9 cellular contexts compared by ENCODE assay signal in the genomic region with DNA sequence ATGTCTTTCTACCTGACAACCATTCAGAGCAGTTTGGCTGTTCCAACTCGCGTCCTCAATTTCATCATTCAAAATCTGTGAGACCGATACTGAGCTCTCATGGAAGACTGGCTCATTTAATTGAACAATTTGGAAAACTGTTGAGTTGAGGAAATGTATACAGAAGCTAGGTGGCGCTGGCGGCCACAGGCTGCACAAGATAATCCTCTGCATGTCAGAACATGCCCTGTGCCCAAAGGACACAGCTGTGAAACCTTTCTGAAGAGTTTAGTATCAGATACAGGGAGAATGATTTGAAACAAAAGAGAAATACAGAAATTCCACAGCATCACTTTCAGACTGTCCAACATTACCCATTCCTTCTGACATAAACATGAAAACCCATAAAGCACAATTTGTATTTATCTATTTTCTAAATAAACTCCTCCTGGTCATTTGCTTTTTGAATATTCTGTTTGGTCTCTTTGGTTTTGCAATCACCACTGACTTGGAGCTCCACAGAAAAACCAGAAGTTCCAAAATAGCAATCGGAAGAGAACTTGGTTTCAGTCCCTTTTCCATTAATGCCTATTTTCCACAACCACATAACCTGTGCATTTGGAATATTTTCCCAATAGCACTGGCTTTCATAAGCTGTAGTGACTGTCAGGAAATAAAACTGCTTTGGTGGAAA.
DNase-seq lines count a peak whose midpoint lies in the region; ATAC-seq, FAIRE-seq and TF ChIP-seq lines count a peak whose summit lies in the region.
"Had no signal": no experiment of that assay in that cellular context is flagged by ENCODE, and none has a peak within 500 bp of the region (broad histone marks: within the 10 kb centered on the region; RNA-seq: fewer than 3 reads in every experiment).

No MANE protein-coding gene starts in this region.

- H3K9me3 ChIP-seq in astrocyte (ENCODE audit: insufficient read depth, low read depth, low read length) (no peaks in the 10 kb centered on the region), gastrocnemius medialis (no peaks in the 10 kb centered on the region)

- no peak for TF ChIP-seq POLR2A in gastrocnemius medialis (IDR thresholded peaks at IDR 0.05)

- peak overlapping the region; percentile 98 for H3K27ac Mint-ChIP-seq in astrocyte (ENCODE audit: unreplicated experiment)

- H3K4me3 Mint-ChIP-seq in astrocyte (ENCODE audit: unreplicated experiment) = no peak overlapping the region

- peak; percentile 94 for ATAC-seq in GM21526 (IDR thresholded peaks at IDR 0.05; ENCODE audit: low FRiP score, unreplicated experiment)
- peak; percentile 60 to 88 for ATAC-seq in gastrocnemius medialis
- ATAC-seq: naive thymus-derived CD4-positive, alpha-beta T cell had no signal

- H3K9ac ChIP-seq in astrocyte (ENCODE audit: low read length) = peak overlapping the region; percentile 63

- H4K20me1 ChIP-seq in astrocyte (ENCODE audit: insufficient read depth, low read length) = no peaks in the 10 kb centered on the region

- DNase-seq in GM03348 (ENCODE audit: low spot score) = peak; percentile 60
- peak; percentile 38 for DNase-seq in HS-5 (ENCODE audit: low read depth)
- DNase-seq in NCI-H748 treated with DMSO at 0.1 percent for 48 hours (lab: John Stamatoyannopoulos, UW) = peak; percentile 69
- peak; percentile 71 for DNase-seq in astrocyte (ENCODE audit: low read depth)
- peak in 43 of 51 donors; percentile 1 to 80 (median 45) for DNase-seq in hypothalamus (lab: John Stamatoyannopoulos, UW)
- peak; percentile 55 to 75 for DNase-seq in gastrocnemius medialis
- DNase-seq in activated effector memory CD4-positive, alpha-beta T cell treated with anti-CD3 and anti-CD28 coated beads, Interleukin-2, amount 50 U/mL, for 16 hours = no peak

- intact Hi-C loops in gastrocnemius medialis (cut with DNase I; ENCODE audit: low total_unique reads) = loop anchor here (5.0 to 10.0 kb wide), 2 partner anchors 128 to 945 kb away; no protein-coding TSS in a partner anchor

- peaks cover 46% of the 10 kb centered on the region for H3K4me1 Mint-ChIP-seq in astrocyte (ENCODE audit: low read depth, unreplicated experiment)

- TF ChIP-seq CTCF in astrocyte (IDR thresholded peaks at IDR 0.05; ENCODE audit: insufficient read depth, low read depth, low read length) (peak; percentile 88), gastrocnemius medialis (IDR thresholded peaks at IDR 0.05 in 4 of 5, conservative IDR thresholded peaks at IDR 0.05 in 1 of 5) (peak; percentile 78 to 94 (median 86))

- H3K27me3 ChIP-seq in astrocyte (ENCODE audit: insufficient read depth, low read length) (no peaks in the 10 kb centered on the region), gastrocnemius medialis (no peaks in the 10 kb centered on the region)

- no peak overlapping the region for H3K4me3 ChIP-seq in astrocyte (ENCODE audit: insufficient read depth, low read depth, low read length)
- no peak overlapping the region for H3K4me3 ChIP-seq in gastrocnemius medialis

- H3K27me3 Mint-ChIP-seq in astrocyte (ENCODE audit: low read depth, unreplicated experiment) = no peaks in the 10 kb centered on the region

- H3K79me2 ChIP-seq in astrocyte (ENCODE audit: insufficient read depth, low read length) = no peaks in the 10 kb centered on the region

- H3K36me3 Mint-ChIP-seq in astrocyte (ENCODE audit: low read depth, unreplicated experiment) = no peaks in the 10 kb centered on the region

- H2AFZ ChIP-seq in astrocyte (ENCODE audit: low read depth, low read length) = peak overlapping the region; percentile 61

- peak overlapping the region; percentile 19 for H3K4me2 ChIP-seq in astrocyte (ENCODE audit: low read length)

- H3K9me3 Mint-ChIP-seq in astrocyte (ENCODE audit: unreplicated experiment) = no peaks in the 10 kb centered on the region

- H3K4me1 ChIP-seq in astrocyte (ENCODE audit: insufficient read depth, low read length) (peaks cover 33% of the 10 kb centered on the region), gastrocnemius medialis (peaks cover 27 to 35% of the 10 kb centered on the region in 2 donors)

- in situ Hi-C loops in gastrocnemius medialis (cut with MboI; ENCODE audit: low sequenced_read_pairs in 4 of 4) = loop anchor here in 2 of 4 donors (5.0 to 10.0 kb wide), 2 partner anchors 538 to 540 kb away; no protein-coding TSS in a partner anchor

- peak; percentile 77 for FAIRE-seq in astrocyte (lab: Jason Lieb, UNC)

- H3K27ac ChIP-seq in astrocyte (ENCODE audit: low read depth, low read length) = peak overlapping the region; percentile 93
- H3K27ac ChIP-seq in gastrocnemius medialis = peak overlapping the region; percentile 69 to 80 (median 72)

- H3K36me3 ChIP-seq in astrocyte (ENCODE audit: insufficient read depth, low read length) (no peaks in the 10 kb centered on the region), gastrocnemius medialis (no peaks in the 10 kb centered on the region)
